In the genomic region with DNA sequence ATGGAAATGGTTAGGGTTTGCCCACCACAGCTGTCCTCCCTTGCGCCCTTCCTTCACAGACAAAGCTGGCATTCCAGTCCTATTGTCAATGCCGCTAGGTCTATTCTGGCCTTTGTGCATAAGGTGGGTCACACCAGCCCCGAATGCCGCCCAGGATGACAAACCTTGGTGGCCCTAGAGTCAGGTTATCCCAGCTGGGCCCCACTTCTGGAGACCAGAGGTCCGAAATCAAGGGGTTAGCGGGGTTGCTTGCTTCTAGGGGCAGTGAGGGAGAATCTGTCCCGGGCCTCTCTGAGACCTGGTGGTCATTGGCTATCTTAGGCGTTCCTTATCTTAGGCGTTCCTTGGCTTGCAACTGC, we compare ENCODE assay signal across 13 cellular contexts.
DNase-seq lines count a peak whose midpoint lies in the region; ATAC-seq and TF ChIP-seq lines count a peak whose summit lies in the region.
"Had no signal": no experiment of that assay in that cellular context is flagged by ENCODE, and none has a peak within 500 bp of the region (broad histone marks: within the 10 kb centered on the region; RNA-seq: fewer than 3 reads in every experiment).

No MANE protein-coding gene starts in this region.

- H3K23ac ChIP-seq in IMR-90 (ENCODE audit: low read depth, low read length) (no peak overlapping the region), neuronal stem cell (ENCODE audit: low read depth, low read length, poor library complexity) (no peak overlapping the region)

- H4K91ac ChIP-seq in IMR-90 (ENCODE audit: insufficient read depth, low read depth, low read length) (no peak overlapping the region), neuronal stem cell (ENCODE audit: low read depth, low read length, poor library complexity) (no peak overlapping the region)

- TF ChIP-seq RAD21 in IMR-90 (IDR thresholded peaks at IDR 0.05; ENCODE audit: low read length), result no peak

- H2AK5ac ChIP-seq in IMR-90 (ENCODE audit: low read depth, low read length) (peak overlapping the region; percentile 24; the same call in 1 of the 2 replicates), neuronal stem cell (ENCODE audit: low read depth, low read length) (peak overlapping the region; percentile 43)

- H4K8ac ChIP-seq in IMR-90 (ENCODE audit: low read depth in 2 of 2, low read length in 2 of 2) (no peak overlapping the region), neuronal stem cell (ENCODE audit: low read depth, low read length) (no peak overlapping the region)

- no peak overlapping the region for H2AK9ac ChIP-seq in IMR-90 (replicated peaks; ENCODE audit: low read depth, low read length, poor library complexity)

- BruUV-seq in IMR-90 (replicated peaks; lab: Mats Ljungman, UMichigan), result no TSS peak
- BruUV-seq in mammary epithelial cell (replicated peaks; lab: Mats Ljungman, UMichigan), result no TSS peak

- no peaks in the 10 kb centered on the region for H3K9me3 Mint-ChIP-seq in CD8-positive, alpha-beta T cell
- H3K9me3 Mint-ChIP-seq: IgD-negative memory B cell had no signal

- ATAC-seq in CD8-positive, alpha-beta T cell, result no peak
- no peak for ATAC-seq in IMR-90 (ENCODE audit: low read depth)
- no peak for ATAC-seq in GM19395 (IDR thresholded peaks at IDR 0.05; ENCODE audit: unreplicated experiment)

- H3K27me3 ChIP-seq in CD8-positive, alpha-beta T cell (ENCODE audit: insufficient read depth, low read length), result no peaks in the 10 kb centered on the region
- no peaks in the 10 kb centered on the region for H3K27me3 ChIP-seq in IMR-90 (ENCODE audit: control insufficient read depth, insufficient read depth, low read length)
- no peaks in the 10 kb centered on the region for H3K27me3 ChIP-seq in mammary epithelial cell (ENCODE audit: insufficient read depth, low read length)
- peaks cover 0 to 25% (median 6%) of the 10 kb centered on the region in 3 experiments for H3K27me3 ChIP-seq in neuronal stem cell (ENCODE audit: control insufficient read depth in 3 of 3, insufficient read depth in 3 of 3, low read depth in 1 of 3, low read length in 3 of 3)
- H3K27me3 ChIP-seq: ovary had no signal

- CTCF ChIA-PET in CD8-positive, alpha-beta T cell (lab: Charles Lee), result no interaction called here
- CTCF ChIA-PET in IMR-90 (lab: Yijun Ruan, JAX), result no interaction called here
- CTCF ChIA-PET in mammary epithelial cell (lab: Charles Lee; ENCODE audit: low non-redundant PET), result no interaction called here

- WGBS in IMR-90 (ENCODE audit: extremely low coverage in 2 of 2, insufficient read length in 1 of 2), 2 experiments, result 100% methylated on average over 2 of the region's 9 CpGs; no CpG with 5 or more reads in 1 of the 2 experiments
- 58% methylated on average over 9 of the region's 9 CpGs for WGBS in mammary epithelial cell (ENCODE audit: low coverage, missing lambda C conversion rate)
- WGBS in neuronal stem cell (ENCODE audit: extremely low coverage in 2 of 2, insufficient read length in 2 of 2, insufficient replicate concordance in 1 of 2), 2 donors, result no CpG with 5 or more reads among the region's 9 CpGs

- no peak overlapping the region for H3K27ac ChIP-seq in CD8-positive, alpha-beta T cell (ENCODE audit: low read depth, low read length)
- no peak overlapping the region for H3K27ac ChIP-seq in IMR-90 (ENCODE audit: insufficient read depth, low read length)
- no peak overlapping the region for H3K27ac ChIP-seq in mammary epithelial cell (ENCODE audit: insufficient read depth, low read depth, low read length)
- H3K27ac ChIP-seq in neuronal stem cell (replicated peaks; ENCODE audit: low read length), result no peak overlapping the region
- H3K27ac ChIP-seq: adrenal gland, ovary, SJCRH30 had no signal

- peaks cover 47% of the 10 kb centered on the region for H3K79me2 ChIP-seq in mammary epithelial cell (ENCODE audit: insufficient read depth, low read length)

- H3K56ac ChIP-seq in IMR-90 (ENCODE audit: extremely low read depth, insufficient read depth, low read length), result no peak overlapping the region

- no peak for DNase-seq in CD8-positive, alpha-beta T cell
- DNase-seq in IMR-90 (no peak), mammary epithelial cell (no peak), neuronal stem cell (ENCODE audit: low spot score) (no peak), NCI-H1694 (lab: John Stamatoyannopoulos, UW) (no peak), kidney glomerular epithelial cell (lab: John Stamatoyannopoulos, UW) (no peak)
- no peak for DNase-seq in effector CD8-positive, alpha-beta T cell (lab: John Stamatoyannopoulos, UW)
- DNase-seq: SJCRH30 had no signal

- POLR2A ChIA-PET in CD8-positive, alpha-beta T cell (lab: Charles Lee), result no interaction called here
- POLR2A ChIA-PET in IMR-90 (lab: Charles Lee; ENCODE audit: unreplicated experiment), result interaction anchor here (0.5 to 0.6 kb wide), 3 partner anchors 10 to 510 kb away, joined by 3 to 4 read pairs (median 3); no protein-coding TSS in a partner anchor

- no peak overlapping the region for H2BK5ac ChIP-seq in IMR-90 (ENCODE audit: low read depth, low read length, poor library complexity, severe bottlenecking)
- no peak overlapping the region for H2BK5ac ChIP-seq in neuronal stem cell (ENCODE audit: low read length)

- H3K9ac ChIP-seq in IMR-90 (ENCODE audit: low read depth, low read length) (no peak overlapping the region), mammary epithelial cell (ENCODE audit: insufficient read depth, low read length) (no peak overlapping the region), neuronal stem cell (ENCODE audit: low read depth, low read length, poor library complexity) (no peak overlapping the region)

- H2AFZ ChIP-seq in IMR-90 (replicated peaks; ENCODE audit: low read length, poor library complexity) (peak overlapping the region; percentile 81), mammary epithelial cell (ENCODE audit: low read depth, low read length) (no peak overlapping the region), neuronal stem cell (ENCODE audit: low read length) (peak overlapping the region; percentile 97)

- no peak overlapping the region for H3K14ac ChIP-seq in IMR-90 (replicated peaks; ENCODE audit: low read depth, low read length)
- no peak overlapping the region for H3K14ac ChIP-seq in neuronal stem cell (ENCODE audit: low read length)

- H2BK120ac ChIP-seq in IMR-90 (ENCODE audit: low read depth, low read length) (no peak overlapping the region), neuronal stem cell (ENCODE audit: low read depth, low read length) (no peak overlapping the region)

- H2BK15ac ChIP-seq in IMR-90 (ENCODE audit: low read depth, low read length) (no peak overlapping the region), neuronal stem cell (ENCODE audit: low read length) (peak overlapping the region; percentile 2)

- H3K4ac ChIP-seq in IMR-90 (ENCODE audit: low read depth, low read length), result no peak overlapping the region
- H3K4ac ChIP-seq in neuronal stem cell (ENCODE audit: low read length), result no peak overlapping the region

- no peak overlapping the region for H2BK12ac ChIP-seq in neuronal stem cell (ENCODE audit: low read length)

- dilution Hi-C loops in IMR-90 (cut with HindIII; ENCODE audit: low sequenced_read_pairs, unreplicated experiment) (no loop called here), mammary epithelial cell (cut with HindIII; ENCODE audit: low sequenced_read_pairs) (no loop called here)

- H3K27me3 Mint-ChIP-seq in CD8-positive, alpha-beta T cell (ENCODE audit: low read depth), result peaks cover 36% of the 10 kb centered on the region

- H3K4me3 ChIP-seq in CD8-positive, alpha-beta T cell (ENCODE audit: low read depth, low read length), result no peak overlapping the region
- H3K4me3 ChIP-seq in IMR-90 (ENCODE audit: insufficient read depth, low read depth, low read length), result no peak overlapping the region
- H3K4me3 ChIP-seq in mammary epithelial cell (replicated peaks in 1 of 3; ENCODE audit: insufficient read depth in 1 of 3, low read depth in 2 of 3, low read length in 3 of 3), result no peak overlapping the region
- H3K4me3 ChIP-seq in neuronal stem cell (ENCODE audit: low read length in 2 of 2), result no peak overlapping the region
- H3K4me3 ChIP-seq: SJCRH30 had no signal

- no peak for TF ChIP-seq CTCF in CD8-positive, alpha-beta T cell (IDR thresholded peaks at IDR 0.05)
- no peak for TF ChIP-seq CTCF in IMR-90 (conservative IDR thresholded peaks at IDR 0.05; ENCODE audit: low read depth, low read length)
- TF ChIP-seq CTCF in mammary epithelial cell (conservative IDR thresholded peaks at IDR 0.05 in 1 of 2, IDR thresholded peaks at IDR 0.05 in 1 of 2; ENCODE audit: extremely low read depth in 1 of 2, insufficient read depth in 1 of 2, low read depth in 1 of 2, low read length in 2 of 2), result no peak

- H3K18ac ChIP-seq in IMR-90 (ENCODE audit: low read depth, low read length), result no peak overlapping the region
- peak overlapping the region; percentile 46 for H3K18ac ChIP-seq in neuronal stem cell (ENCODE audit: low read length)

- H3K4me1 Mint-ChIP-seq in CD8-positive, alpha-beta T cell (ENCODE audit: low read depth), result peaks cover 19% of the 10 kb centered on the region

- H3K27ac Mint-ChIP-seq in CD8-positive, alpha-beta T cell, result no peak overlapping the region
- H3K27ac Mint-ChIP-seq: IgD-negative memory B cell had no signal

- H4K20me1 ChIP-seq in IMR-90 (ENCODE audit: insufficient read depth, low read length) (0 out of 2 replicates have a peak, but pooled peaks cover 3% of the 10 kb centered on the region), mammary epithelial cell (ENCODE audit: insufficient read depth, low read length) (no peaks in the 10 kb centered on the region)

- peaks cover 7% of the 10 kb centered on the region for H3K4me1 ChIP-seq in CD8-positive, alpha-beta T cell (ENCODE audit: insufficient read depth, low read length)
- H3K4me1 ChIP-seq in IMR-90 (ENCODE audit: control insufficient read depth, insufficient read depth, low read length) (peaks cover 17% of the 10 kb centered on the region), mammary epithelial cell (ENCODE audit: insufficient read depth, low read length) (peaks cover 14% of the 10 kb centered on the region), neuronal stem cell (ENCODE audit: control insufficient read depth in 2 of 2, insufficient read depth in 1 of 2, low read depth in 1 of 2, low read length in 2 of 2) (peaks cover 7% of the 10 kb centered on the region in 2 donors)
- H3K4me1 ChIP-seq: SJCRH30 had no signal

- no peak for TF ChIP-seq POLR2A in IMR-90 (IDR thresholded peaks at IDR 0.05; ENCODE audit: low read depth, low read length)

- in situ Hi-C loops in IMR-90 (cut with MboI; ENCODE audit: low sequenced_read_pairs), result loop anchor here (25.0 kb wide), 1 partner anchor 769 kb away; no protein-coding TSS in a partner anchor
- in situ Hi-C loops in mammary epithelial cell (cut with MboI; ENCODE audit: low sequenced_read_pairs in 2 of 2), result no loop called here

- no peaks in the 10 kb centered on the region for H3K36me3 Mint-ChIP-seq in CD8-positive, alpha-beta T cell

- H3K4me3 Mint-ChIP-seq in CD8-positive, alpha-beta T cell, result peak overlapping the region; percentile 48

- no peak overlapping the region for H2BK20ac ChIP-seq in IMR-90 (ENCODE audit: low read depth, low read length)

- H3K79me1 ChIP-seq in IMR-90 (ENCODE audit: low read depth in 1 of 2, low read length in 2 of 2) (peaks cover 5 to 34% of the 10 kb centered on the region in 2 experiments; a peak in 2 of 4 replicates), neuronal stem cell (ENCODE audit: low read depth, low read length) (no peaks in the 10 kb centered on the region)

- H4K5ac ChIP-seq in IMR-90 (ENCODE audit: low read depth, low read length), result no peak overlapping the region

- H3K9me3 ChIP-seq in CD8-positive, alpha-beta T cell (ENCODE audit: low read length), result no peaks in the 10 kb centered on the region
- no peaks in the 10 kb centered on the region for H3K9me3 ChIP-seq in IMR-90 (ENCODE audit: control insufficient read depth, insufficient read depth, low read length)
- no peaks in the 10 kb centered on the region for H3K9me3 ChIP-seq in mammary epithelial cell (replicated peaks; ENCODE audit: insufficient read depth, low read length)
- H3K9me3 ChIP-seq in neuronal stem cell (replicated peaks in 1 of 2; ENCODE audit: control insufficient read depth in 2 of 2, insufficient read depth in 1 of 2, low read depth in 1 of 2, low read length in 2 of 2), result no peaks in the 10 kb centered on the region
- H3K9me3 ChIP-seq: adrenal gland, gastroesophageal sphincter, ovary, SJCRH30 had no signal

- peaks cover 8% of the 10 kb centered on the region; the same call in 1 of the 2 replicates for H3K9me1 ChIP-seq in IMR-90 (ENCODE audit: insufficient read depth, low read length)

- no peaks in the 10 kb centered on the region for H3K36me3 ChIP-seq in CD8-positive, alpha-beta T cell (ENCODE audit: insufficient read depth, low read length)
- H3K36me3 ChIP-seq in IMR-90 (ENCODE audit: control insufficient read depth, insufficient read depth, low read length) (no peaks in the 10 kb centered on the region), mammary epithelial cell (ENCODE audit: insufficient read depth, low read length) (no peaks in the 10 kb centered on the region), neuronal stem cell (replicated peaks in 1 of 2; ENCODE audit: control insufficient read depth in 2 of 2, insufficient read depth in 2 of 2, low read length in 2 of 2) (no peaks in the 10 kb centered on the region)
- H3K36me3 ChIP-seq: adrenal gland, gastroesophageal sphincter, ovary, SJCRH30 had no signal

- intact Hi-C loops in CD8-positive, alpha-beta T cell (cut with DNase I, micrococcal nuclease), result no loop called here
- intact Hi-C loops in IMR-90 (cut with micrococcal nuclease) (loop anchor here (5.0 to 10.0 kb wide), 2 partner anchors 89 to 132 kb away; no protein-coding TSS in a partner anchor), mammary epithelial cell (cut with micrococcal nuclease) (loop anchor here (1.0 kb wide), 3 partner anchors 16 to 29 kb away; no protein-coding TSS in a partner anchor)

- peak overlapping the region; percentile 33; the same call in 1 of the 2 replicates for H3K4me2 ChIP-seq in IMR-90 (ENCODE audit: low read depth, low read length)
- H3K4me2 ChIP-seq in mammary epithelial cell (ENCODE audit: insufficient read depth, low read depth, low read length), result peak overlapping the region; percentile 10
- H3K4me2 ChIP-seq in neuronal stem cell (ENCODE audit: insufficient read depth, low read length, poor library complexity, severe bottlenecking), result no peak overlapping the region

Comparison
In these comparisons a context has a peak if more than half of its experiments do, and no peak if none do; other contexts are left out.
1. intact Hi-C loops: an anchor here in IMR-90 (5.0 to 10.0 kb wide) and mammary epithelial cell (1.0 kb wide); none called in CD8-positive, alpha-beta T cell.